In the genomic region with DNA sequence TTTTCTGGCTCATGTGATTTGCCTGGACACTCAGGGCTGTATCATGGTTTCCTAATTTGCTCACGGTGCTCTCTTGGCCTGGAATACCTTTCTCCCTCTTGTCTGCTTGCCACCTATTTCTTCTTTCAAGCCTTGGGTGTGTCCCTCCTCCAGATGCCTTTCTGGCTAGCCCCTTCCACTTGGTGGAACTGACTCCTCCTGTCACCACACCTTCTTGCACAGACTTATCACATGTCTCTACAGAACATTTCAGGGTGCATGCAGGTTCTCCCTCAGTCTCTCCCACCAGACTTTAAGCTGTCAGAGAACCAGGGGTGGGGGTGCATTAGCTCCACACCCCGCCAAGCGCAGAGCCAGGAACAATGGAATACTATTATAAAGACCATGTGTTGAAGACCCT, we compare ENCODE assay signal across 13 cellular contexts. TPM values are rescaled to one million over a fixed set of nuclear protein-coding genes. Genes with fewer than 3 reads are reported as not detected.
DNase-seq lines count a peak whose midpoint lies in the region; ATAC-seq and TF ChIP-seq lines count a peak whose summit lies in the region.
"Had no signal": no experiment of that assay in that cellular context is flagged by ENCODE, and none has a peak within 500 bp of the region (broad histone marks: within the 10 kb centered on the region; RNA-seq: fewer than 3 reads in every experiment).

No MANE protein-coding gene starts in this region.

- no peak for DNase-seq in activated naive CD4-positive, alpha-beta T cell treated with anti-CD3 and anti-CD28 coated beads, Interleukin-2, amount 10 ng/mL, durations not matched to agents 7 days and 5 days
- no peak for DNase-seq in activated naive CD4-positive, alpha-beta T cell treated with Interleukin-2 at 50 U/mL for 16 hours
- no peak for DNase-seq in choroid plexus epithelial cell (ENCODE audit: low read depth)
- DNase-seq in activated CD8-positive, alpha-beta memory T cell treated with anti-CD3 and anti-CD28 coated beads, Interleukin-2, amount 50 U/mL, for 48 hours = no peak
- no peak for DNase-seq in SHP77 (lab: John Stamatoyannopoulos, UW)
- DNase-seq: activated CD4-positive, alpha-beta T cell treated with anti-CD3 and anti-CD28 coated beads, Interleukin-2, amount 10 ng/mL, durations not matched to agents 7 days and 5 days; activated effector memory CD4-positive, alpha-beta T cell treated with Interleukin-2 at 50 U/mL for 16 hours; caudate nucleus; NCI-H2081 treated with DMSO at 0.1 percent for 48 hours; psoas muscle had no signal

- ATAC-seq in GM18511 (IDR thresholded peaks at IDR 0.05; ENCODE audit: unreplicated experiment) (no peak), GM18907 (IDR thresholded peaks at IDR 0.05; ENCODE audit: unreplicated experiment) (no peak)
- ATAC-seq: psoas muscle had no signal

- no peaks in the 10 kb centered on the region for H3K9me3 ChIP-seq in mononuclear cell (ENCODE audit: low read depth, low read length)
- H3K9me3 ChIP-seq: psoas muscle had no signal

- H3K4me3 ChIP-seq in choroid plexus epithelial cell (ENCODE audit: low read depth, low read length) (peak overlapping the region; percentile 96), mononuclear cell (ENCODE audit: low read length) (peak overlapping the region; percentile 94)

- CTCF ChIA-PET in activated naive CD4-positive, alpha-beta T cell treated with anti-CD3 and anti-CD28 coated beads, Interleukin-2, amount 10 ng/mL, durations not matched to agents 7 days and 5 days (lab: Charles Lee) = interaction anchor here (1.4 kb wide), 1 partner anchor 179 kb away, joined by 3 read pairs; no protein-coding TSS in a partner anchor

- H3K27ac Mint-ChIP-seq in activated naive CD4-positive, alpha-beta T cell treated with anti-CD3 and anti-CD28 coated beads, Interleukin-2, amount 10 ng/mL, durations not matched to agents 7 days and 5 days = no peak overlapping the region
- H3K27ac Mint-ChIP-seq: activated CD4-positive, alpha-beta T cell treated with anti-CD3 and anti-CD28 coated beads, Interleukin-2, amount 10 ng/mL, durations not matched to agents 7 days and 5 days had no signal

- H3K4me3 Mint-ChIP-seq in activated naive CD4-positive, alpha-beta T cell treated with anti-CD3 and anti-CD28 coated beads, Interleukin-2, amount 10 ng/mL, durations not matched to agents 7 days and 5 days = peak overlapping the region; percentile 5

- peaks cover 78% of the 10 kb centered on the region for H3K4me1 ChIP-seq in mononuclear cell (ENCODE audit: insufficient read depth, low read length)

- H3K36me3 Mint-ChIP-seq in activated naive CD4-positive, alpha-beta T cell treated with anti-CD3 and anti-CD28 coated beads, Interleukin-2, amount 10 ng/mL, durations not matched to agents 7 days and 5 days = peaks cover 30% of the 10 kb centered on the region

- H3K9me3 Mint-ChIP-seq in activated naive CD4-positive, alpha-beta T cell treated with anti-CD3 and anti-CD28 coated beads, Interleukin-2, amount 10 ng/mL, durations not matched to agents 7 days and 5 days = no peaks in the 10 kb centered on the region
- H3K9me3 Mint-ChIP-seq: activated CD4-positive, alpha-beta T cell treated with anti-CD3 and anti-CD28 coated beads, Interleukin-2, amount 10 ng/mL, durations not matched to agents 7 days and 5 days had no signal

- H3K27me3 Mint-ChIP-seq in activated naive CD4-positive, alpha-beta T cell treated with anti-CD3 and anti-CD28 coated beads, Interleukin-2, amount 10 ng/mL, durations not matched to agents 7 days and 5 days = peaks cover 4% of the 10 kb centered on the region
- H3K27me3 Mint-ChIP-seq: activated CD4-positive, alpha-beta T cell treated with anti-CD3 and anti-CD28 coated beads, Interleukin-2, amount 10 ng/mL, durations not matched to agents 7 days and 5 days had no signal

- no peak for TF ChIP-seq CTCF in choroid plexus epithelial cell (conservative IDR thresholded peaks at IDR 0.05; ENCODE audit: low read depth, low read length)

- peaks cover 54% of the 10 kb centered on the region for H3K4me1 Mint-ChIP-seq in activated naive CD4-positive, alpha-beta T cell treated with anti-CD3 and anti-CD28 coated beads, Interleukin-2, amount 10 ng/mL, durations not matched to agents 7 days and 5 days

- H3K27me3 ChIP-seq in mononuclear cell (ENCODE audit: insufficient read depth, low read length) = no peaks in the 10 kb centered on the region

RNA-seq across cellular contexts. Expression of a gene that starts 1.9 kb away (rescaled TPM):
- total RNA-seq in mononuclear cell = 8.0 TPM
